Comparison of ENCODE assay signal across 13 cellular contexts in the genomic region with DNA sequence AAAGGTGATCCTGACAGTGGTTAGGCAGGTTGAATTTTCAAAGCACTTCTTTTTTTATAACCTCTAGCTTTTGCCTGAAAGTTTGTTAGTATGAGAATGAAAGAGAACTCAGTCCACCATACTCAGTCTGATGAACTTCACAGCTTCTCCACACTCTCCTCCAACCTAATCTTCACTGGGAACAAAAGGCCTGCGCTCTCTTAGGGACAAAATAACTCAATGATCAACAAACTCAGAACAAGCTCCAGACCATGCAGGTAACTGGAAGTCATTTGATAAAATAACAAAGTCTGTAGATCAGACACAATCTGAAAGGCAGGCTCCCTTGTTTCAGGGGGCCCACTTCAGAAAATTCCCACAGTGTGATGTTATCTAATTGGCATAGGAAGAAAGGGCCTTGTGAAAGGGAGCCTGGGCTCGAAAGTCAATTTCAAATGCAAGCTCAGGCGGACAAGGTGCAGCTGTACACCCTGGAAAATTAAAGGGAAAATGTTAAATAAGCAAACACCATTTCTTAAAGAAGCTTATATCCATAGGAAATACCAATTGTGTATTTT.
DNase-seq lines count a peak whose midpoint lies in the region; ATAC-seq and TF ChIP-seq lines count a peak whose summit lies in the region.
"Had no signal": no experiment of that assay in that cellular context is flagged by ENCODE, and none has a peak within 500 bp of the region (broad histone marks: within the 10 kb centered on the region; RNA-seq: fewer than 3 reads in every experiment).

No MANE protein-coding gene starts in this region.

- H3K4me1 Mint-ChIP-seq in CD4-positive, CD25-positive, alpha-beta regulatory T cell, result peaks cover 0 to 8% (median 4%) of the 10 kb centered on the region in 4 donors
- H3K4me1 Mint-ChIP-seq in neural crest cell (peaks cover 5% of the 10 kb centered on the region), progenitor cell of endocrine pancreas (ENCODE audit: low read depth) (peaks cover 6% of the 10 kb centered on the region)
- H3K4me1 Mint-ChIP-seq: B cell, H9 had no signal

- peaks cover 23% of the 10 kb centered on the region for H3K36me3 ChIP-seq in CD4-positive, CD25-positive, alpha-beta regulatory T cell (ENCODE audit: control insufficient read depth, insufficient read depth, low read length)

- H3K27me3 ChIP-seq in CD4-positive, CD25-positive, alpha-beta regulatory T cell (ENCODE audit: control insufficient read depth, insufficient read depth, low read length), result no peaks in the 10 kb centered on the region
- H3K27me3 ChIP-seq: BLaER1 treated with 17β-estradiol and CSF1 and Interleukin-3, amounts not matched to agents 10 nM and 100 nM had no signal

- peaks cover 50% of the 10 kb centered on the region for H3K36me3 Mint-ChIP-seq in CD4-positive, CD25-positive, alpha-beta regulatory T cell
- H3K36me3 Mint-ChIP-seq in neural crest cell (ENCODE audit: low read depth) (peaks cover 25% of the 10 kb centered on the region), progenitor cell of endocrine pancreas (ENCODE audit: insufficient read depth) (peaks cover 26% of the 10 kb centered on the region)

- H3K27ac Mint-ChIP-seq in CD4-positive, CD25-positive, alpha-beta regulatory T cell, result peak overlapping the region in 2 of 3 donors; percentile 56 to 76
- peak overlapping the region; percentile 88 for H3K27ac Mint-ChIP-seq in neural crest cell (ENCODE audit: unreplicated experiment)
- H3K27ac Mint-ChIP-seq in progenitor cell of endocrine pancreas, result peak overlapping the region; percentile 19
- H3K27ac Mint-ChIP-seq: B cell, H9 had no signal

- no peak for ATAC-seq in CD4-positive, CD25-positive, alpha-beta regulatory T cell (ENCODE audit: low read depth in 2 of 2)
- ATAC-seq: HepG2 had no signal

- no peak for TF ChIP-seq CTCF in neural crest cell (conservative IDR thresholded peaks at IDR 0.05)
- TF ChIP-seq CTCF in progenitor cell of endocrine pancreas (IDR thresholded peaks at IDR 0.05; ENCODE audit: unreplicated experiment), result no peak

- no peaks in the 10 kb centered on the region for H3K27me3 Mint-ChIP-seq in CD4-positive, CD25-positive, alpha-beta regulatory T cell
- H3K27me3 Mint-ChIP-seq in neural crest cell (ENCODE audit: low read depth) (no peaks in the 10 kb centered on the region), progenitor cell of endocrine pancreas (no peaks in the 10 kb centered on the region)
- H3K27me3 Mint-ChIP-seq: B cell; CD8-positive, alpha-beta memory T cell had no signal

- H3K4me3 ChIP-seq in CD4-positive, CD25-positive, alpha-beta regulatory T cell (ENCODE audit: low read depth, low read length), result no peak overlapping the region
- H3K4me3 ChIP-seq: BLaER1 treated with 17β-estradiol and CSF1 and Interleukin-3, amounts not matched to agents 10 nM and 100 nM had no signal

- no peak overlapping the region for H3K27ac ChIP-seq in CD4-positive, CD25-positive, alpha-beta regulatory T cell (ENCODE audit: insufficient read depth, low read length, poor library complexity, severe bottlenecking)
- H3K27ac ChIP-seq: BLaER1 treated with 17β-estradiol and CSF1 and Interleukin-3, amounts not matched to agents 10 nM and 100 nM had no signal

- H3K9me3 Mint-ChIP-seq in CD4-positive, CD25-positive, alpha-beta regulatory T cell, result peaks cover 0 to 2% (median 0%) of the 10 kb centered on the region in 7 donors
- peaks cover 6% of the 10 kb centered on the region for H3K9me3 Mint-ChIP-seq in neural crest cell
- H3K9me3 Mint-ChIP-seq in progenitor cell of endocrine pancreas (ENCODE audit: low read depth), result peaks cover 8% of the 10 kb centered on the region
- H3K9me3 Mint-ChIP-seq: CD8-positive, alpha-beta memory T cell; H9 had no signal

- no peaks in the 10 kb centered on the region for H3K9me3 ChIP-seq in CD4-positive, CD25-positive, alpha-beta regulatory T cell (ENCODE audit: control insufficient read depth in 2 of 2, low read length in 2 of 2)

- no peak for DNase-seq in CD4-positive, CD25-positive, alpha-beta regulatory T cell
- DNase-seq in astrocyte of the hippocampus (ENCODE audit: low read depth, low spot score), result peak; percentile 2
- no peak for DNase-seq in neural crest cell (ENCODE audit: low read depth, low spot score)
- DNase-seq in progenitor cell of endocrine pancreas (ENCODE audit: low spot score, unreplicated experiment), result no peak
- DNase-seq in iPS-NIHi7 (ENCODE audit: extremely low spot score), result no peak
- no peak for DNase-seq in stimulated activated CD4-positive, alpha-beta T cell treated with anti-CD3 and anti-CD28 coated beads, Interleukin-4, amount 100 ng/mL, for 1 hour
- no peak for DNase-seq in iPS-NIHi11 (ENCODE audit: low spot score)
- DNase-seq: CD8-positive, alpha-beta memory T cell; COR-L47; H9 had no signal

- H3K4me1 ChIP-seq in CD4-positive, CD25-positive, alpha-beta regulatory T cell (ENCODE audit: control insufficient read depth, insufficient read depth, low read length, poor library complexity, severe bottlenecking), result no peaks in the 10 kb centered on the region
- H3K4me1 ChIP-seq: BLaER1 treated with 17β-estradiol and CSF1 and Interleukin-3, amounts not matched to agents 10 nM and 100 nM had no signal

- no peak overlapping the region for H3K4me3 Mint-ChIP-seq in CD4-positive, CD25-positive, alpha-beta regulatory T cell
- H3K4me3 Mint-ChIP-seq in neural crest cell (no peak overlapping the region), progenitor cell of endocrine pancreas (ENCODE audit: low read depth) (no peak overlapping the region)
- H3K4me3 Mint-ChIP-seq: B cell; CD8-positive, alpha-beta memory T cell; H9 had no signal

Comparison
In these comparisons a context has a peak if more than half of its experiments do, and no peak if none do; other contexts are left out.
1. H3K27ac Mint-ChIP-seq: peak in every context shown above with its lines; median percentile 88 in neural crest cell; 66 in CD4-positive, CD25-positive, alpha-beta regulatory T cell; 19 in progenitor cell of endocrine pancreas.